8 cellular contexts compared by ENCODE assay signal in the genomic region with DNA sequence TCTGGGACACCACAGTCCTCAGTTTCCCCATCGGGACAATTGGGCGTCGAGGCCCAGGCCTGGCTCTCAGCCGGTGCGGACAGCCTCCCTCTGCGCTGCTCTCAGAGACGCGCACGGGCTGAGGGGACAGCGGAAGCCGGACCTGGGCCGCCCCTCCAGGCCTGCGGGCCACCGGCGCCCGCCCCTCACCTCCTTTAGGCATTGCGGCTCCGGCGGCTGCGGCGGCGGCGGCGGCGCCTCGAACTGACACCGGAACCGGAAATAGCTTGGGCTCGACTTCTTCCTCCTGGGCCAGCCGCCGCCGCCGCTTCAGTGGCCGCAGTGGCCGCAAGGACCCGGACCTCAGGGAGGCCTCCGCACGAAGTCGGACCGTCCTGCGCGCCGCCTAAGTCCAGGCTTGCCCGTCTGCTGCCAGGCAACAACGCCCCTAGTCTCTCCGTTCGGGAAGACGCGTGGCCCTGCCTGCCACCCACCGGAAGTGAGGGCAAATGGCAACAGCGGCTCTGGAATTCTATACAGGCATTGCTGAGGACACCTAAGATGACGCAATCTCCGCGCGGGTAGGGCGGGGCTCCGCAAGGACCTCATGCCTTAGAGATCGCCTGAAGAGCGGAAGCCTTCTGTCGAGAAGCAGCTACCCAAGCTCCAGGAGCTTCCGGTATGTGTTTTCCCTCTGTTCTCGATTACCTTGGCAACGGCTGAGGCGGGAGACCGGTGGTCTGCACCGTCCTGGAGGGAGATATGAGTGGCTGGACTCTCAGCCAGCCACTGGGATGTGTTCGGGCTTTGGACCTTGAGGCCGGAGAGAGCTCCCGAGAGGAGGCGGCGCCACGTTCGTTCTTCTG. TPM values are rescaled to one million over a fixed set of nuclear protein-coding genes. Genes with fewer than 3 reads are reported as not detected.
DNase-seq lines count a peak whose midpoint lies in the region; ATAC-seq and TF ChIP-seq lines count a peak whose summit lies in the region.

A gene (plus strand): TSS at position 623 of the 845 bp plus-strand sequence. CDS start 2,124 bp downstream, outside the sequence.
A gene with protein sequence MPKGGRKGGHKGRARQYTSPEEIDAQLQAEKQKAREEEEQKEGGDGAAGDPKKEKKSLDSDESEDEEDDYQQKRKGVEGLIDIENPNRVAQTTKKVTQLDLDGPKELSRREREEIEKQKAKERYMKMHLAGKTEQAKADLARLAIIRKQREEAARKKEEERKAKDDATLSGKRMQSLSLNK (minus strand): TSS at position 251 of the 845 bp plus-strand sequence. CDS start 49 bp downstream, at position 202.

- peak; percentile 65 for ATAC-seq in GM21515 (IDR thresholded peaks at IDR 0.05; ENCODE audit: unreplicated experiment)

- H3K36me3 ChIP-seq in OCI-LY3 (replicated peaks; ENCODE audit: low read depth, low read length) = peaks cover 31% of the 10 kb centered on the region

- DNase-seq in D341Med (ENCODE audit: low spot score) (peak; percentile 95), HuH-7 (ENCODE audit: low spot score) (peak; percentile 97), activated T-cell treated with anti-CD3 and anti-CD28 coated beads for 1 hour (ENCODE audit: low read depth) (peak; percentile 89), epidermal melanocyte (ENCODE audit: insufficient read length, low spot score) (peak; percentile 97)
- DNase-seq in stimulated activated CD8-positive, alpha-beta memory T cell treated with anti-CD3 and anti-CD28 coated beads, Interleukin-4, amount 100 ng/mL, for 1 hour (ENCODE audit: low read depth in 2 of 2, low spot score in 1 of 2) = peak; percentile 88 to 92

- no peak for TF ChIP-seq CTCF in OCI-LY3 (IDR thresholded peaks at IDR 0.05; ENCODE audit: low read depth, low read length)

- H3K4me1 ChIP-seq in OCI-LY3 (ENCODE audit: low read length) (peaks cover 17% of the 10 kb centered on the region), mononuclear cell (ENCODE audit: insufficient read depth, low read length) (peaks cover 31% of the 10 kb centered on the region)

- no peaks in the 10 kb centered on the region for H3K27me3 ChIP-seq in OCI-LY3 (ENCODE audit: low read depth, low read length)
- no peaks in the 10 kb centered on the region for H3K27me3 ChIP-seq in mononuclear cell (ENCODE audit: insufficient read depth, low read length)

- H3K27ac ChIP-seq in OCI-LY3 (ENCODE audit: low read length) = peak within 1 kb of the TSS; percentile 84

- H4K20me1 ChIP-seq in OCI-LY3 (ENCODE audit: insufficient read depth, low read length) = peaks cover 23% of the 10 kb centered on the region

- H3K4me3 ChIP-seq in OCI-LY3 (ENCODE audit: low read length) (peak within 1 kb of the TSS; percentile 91), mononuclear cell (ENCODE audit: low read length) (peak within 1 kb of the TSS; percentile 87)

- H2AFZ ChIP-seq in OCI-LY3 (ENCODE audit: low read depth, low read length) = peak within 1 kb of the TSS; percentile 39; the same call in 1 of the 2 replicates

- peaks cover 81% of the 10 kb centered on the region for H3K79me2 ChIP-seq in OCI-LY3 (ENCODE audit: low read length)

- H3K4me2 ChIP-seq in OCI-LY3 (ENCODE audit: low read length) = peak within 1 kb of the TSS; percentile 96

- H3K9ac ChIP-seq in OCI-LY3 (ENCODE audit: low read length) = peak within 1 kb of the TSS; percentile 99

- H3K9me3 ChIP-seq in OCI-LY3 (ENCODE audit: insufficient read depth, low read length) (no peaks in the 10 kb centered on the region), mononuclear cell (ENCODE audit: low read depth, low read length) (no peaks in the 10 kb centered on the region)

RNA-seq across cellular contexts. Expression of the first gene that starts in this region (rescaled TPM):
- total RNA-seq in mononuclear cell = 99.0 TPM

RNA-seq across cellular contexts. Expression of the second gene that starts in this region (rescaled TPM):
- total RNA-seq in mononuclear cell = 29.6 TPM

Comparison
In these comparisons a context has a peak if more than half of its experiments do, and no peak if none do; other contexts are left out.
1. Peak in every context shown above with its lines: DNase-seq, ATAC-seq, H3K4me3 ChIP-seq and H3K27ac ChIP-seq.